ENCODE assay signal across 1 cellular context in genomic region chr2:31812051-31812798, GRCh38.
A peak's percentile ranks its signal among the peaks of the same experiment; 100 is the strongest.
TF ChIP-seq lines count a peak whose summit lies in the region.

No MANE protein-coding gene starts in this region.

TF ChIP-seq in HepG2, 621 proteins besides CTCF, POLR2A, EP300 and RAD21 (continued from another document and continues in another):
- TF ChIP-seq ZNF280D (CRISPR knock-in tag; IDR thresholded peaks at IDR 0.05), result no peak
- no peak for TF ChIP-seq ZNF546 (CRISPR knock-in tag; conservative IDR thresholded peaks at IDR 0.05)
- TF ChIP-seq ZNF383 (CRISPR knock-in tag; IDR thresholded peaks at IDR 0.05; ENCODE audit: borderline replicate concordance), result no peak
- no peak for TF ChIP-seq SIX4 (CRISPR knock-in tag; IDR thresholded peaks at IDR 0.05)
- no peak for TF ChIP-seq ETV6 (CRISPR knock-in tag; conservative IDR thresholded peaks at IDR 0.05)
- TF ChIP-seq BCL6 (CRISPR knock-in tag; IDR thresholded peaks at IDR 0.05), result peak; percentile 62; the same call in 1 of the 2 replicates
- no peak for TF ChIP-seq THAP8 (CRISPR knock-in tag; IDR thresholded peaks at IDR 0.05; ENCODE audit: borderline replicate concordance)
- TF ChIP-seq ELK4 (CRISPR knock-in tag; IDR thresholded peaks at IDR 0.05; ENCODE audit: borderline replicate concordance), result no peak
- no peak for TF ChIP-seq ZNF530 (CRISPR knock-in tag; IDR thresholded peaks at IDR 0.05; ENCODE audit: low read depth)
- no peak for TF ChIP-seq TP53 (CRISPR knock-in tag; conservative IDR thresholded peaks at IDR 0.05)
- TF ChIP-seq ZNF17 (CRISPR knock-in tag; IDR thresholded peaks at IDR 0.05), result no peak
- no peak for TF ChIP-seq MTERF4 (CRISPR knock-in tag; IDR thresholded peaks at IDR 0.05)
- TF ChIP-seq ZNF44 (CRISPR knock-in tag; IDR thresholded peaks at IDR 0.05), result no peak
- TF ChIP-seq RERE (CRISPR knock-in tag; IDR thresholded peaks at IDR 0.05; ENCODE audit: low read depth), result peak; percentile 52; the same call in 1 of the 2 replicates
- no peak for TF ChIP-seq SPEN (CRISPR knock-in tag; IDR thresholded peaks at IDR 0.05; ENCODE audit: low read depth)
- TF ChIP-seq ZNF224 (CRISPR knock-in tag; IDR thresholded peaks at IDR 0.05), result no peak
- no peak for TF ChIP-seq ZC3H13 (CRISPR knock-in tag; IDR thresholded peaks at IDR 0.05)
- TF ChIP-seq SP1 (IDR thresholded peaks at IDR 0.05), result no peak
- no peak for TF ChIP-seq SP1 (CRISPR knock-in tag; IDR thresholded peaks at IDR 0.05)
- TF ChIP-seq BHLHE40 (IDR thresholded peaks at IDR 0.05; ENCODE audit: low read length), result no peak
- no peak for TF ChIP-seq KAT2B (IDR thresholded peaks at IDR 0.05; ENCODE audit: borderline replicate concordance, low read depth, low read length)
- TF ChIP-seq SRY (CRISPR knock-in tag; IDR thresholded peaks at IDR 0.05), result no peak
- peak in 1 of 2 experiments; percentile 82; a peak in 2 of 4 replicates for TF ChIP-seq KLF16 (CRISPR knock-in tag; IDR thresholded peaks at IDR 0.05)
- TF ChIP-seq KAT8 (CRISPR knock-in tag; IDR thresholded peaks at IDR 0.05), result peak; percentile 84
- TF ChIP-seq IRF2 (CRISPR knock-in tag; IDR thresholded peaks at IDR 0.05), result peak; percentile 89
- no peak for TF ChIP-seq REST (IDR thresholded peaks at IDR 0.05; ENCODE audit: borderline replicate concordance in 1 of 2, low read depth in 1 of 2, low read length in 2 of 2)
- no peak for TF ChIP-seq NBN (conservative IDR thresholded peaks at IDR 0.05)
- no peak for TF ChIP-seq SMYD3 (CRISPR knock-in tag; IDR thresholded peaks at IDR 0.05)
- TF ChIP-seq REXO4 (CRISPR knock-in tag; IDR thresholded peaks at IDR 0.05; ENCODE audit: borderline replicate concordance), result no peak
- TF ChIP-seq ZNF746 (CRISPR knock-in tag; IDR thresholded peaks at IDR 0.05), result 0 out of 2 replicates have a peak, but pooled peaks have one; percentile 29
- no peak for TF ChIP-seq E2F1 (CRISPR knock-in tag; IDR thresholded peaks at IDR 0.05)
- TF ChIP-seq NR2F6 (IDR thresholded peaks at IDR 0.05), result peak; percentile 61
- TF ChIP-seq NR2F6 (CRISPR knock-in tag; IDR thresholded peaks at IDR 0.05), result peak; percentile 65
- no peak for TF ChIP-seq ATF6 (CRISPR knock-in tag; conservative IDR thresholded peaks at IDR 0.05)
- no peak for TF ChIP-seq ZNF3 (CRISPR knock-in tag; IDR thresholded peaks at IDR 0.05)
- TF ChIP-seq MIER2 (CRISPR knock-in tag; IDR thresholded peaks at IDR 0.05), result peak; percentile 82; the same call in 1 of the 2 replicates
- no peak for TF ChIP-seq SIN3A (IDR thresholded peaks at IDR 0.05; ENCODE audit: borderline replicate concordance, low read depth, low read length)
- TF ChIP-seq ZNF180 (CRISPR knock-in tag; IDR thresholded peaks at IDR 0.05; ENCODE audit: borderline replicate concordance, low read depth), result no peak
- TF ChIP-seq SMC3 (IDR thresholded peaks at IDR 0.05; ENCODE audit: low read length), result no peak
- TF ChIP-seq ZNF232 (CRISPR knock-in tag; IDR thresholded peaks at IDR 0.05; ENCODE audit: borderline replicate concordance), result no peak
- no peak for TF ChIP-seq MAF1 (CRISPR knock-in tag; IDR thresholded peaks at IDR 0.05; ENCODE audit: borderline replicate concordance)
- TF ChIP-seq ZNF792 (CRISPR knock-in tag; IDR thresholded peaks at IDR 0.05), result peak; percentile 76; the same call in 1 of the 2 replicates
- no peak for TF ChIP-seq BRD4 (CRISPR knock-in tag; IDR thresholded peaks at IDR 0.05)
- TF ChIP-seq ATF2 (CRISPR knock-in tag; IDR thresholded peaks at IDR 0.05), result 0 out of 2 replicates have a peak, but pooled peaks have one; percentile 35
- TF ChIP-seq ZNF576 (CRISPR knock-in tag; IDR thresholded peaks at IDR 0.05), result no peak
- TF ChIP-seq MATR3 (CRISPR knock-in tag; IDR thresholded peaks at IDR 0.05), result no peak
- no peak for TF ChIP-seq KMT2B (CRISPR knock-in tag; IDR thresholded peaks at IDR 0.05)
- TF ChIP-seq ZNF83 (CRISPR knock-in tag; IDR thresholded peaks at IDR 0.05; ENCODE audit: borderline replicate concordance), result no peak
